Comparison of ENCODE assay signal across 32 cellular contexts in genomic region chr11:8250446-8250845, GRCh38. TPM values are rescaled to one million over a fixed set of nuclear protein-coding genes. Genes with fewer than 3 reads are reported as not detected.
DNase-seq lines count a peak whose midpoint lies in the region; ATAC-seq, FAIRE-seq and TF ChIP-seq lines count a peak whose summit lies in the region.
"Had no signal": no experiment of that assay in that cellular context is flagged by ENCODE, and none has a peak within 500 bp of the region (broad histone marks: within the 10 kb centered on the region; RNA-seq: fewer than 3 reads in every experiment).

No MANE protein-coding gene starts in this region.

- no peak for TF ChIP-seq EP300 in HepG2 (IDR thresholded peaks at IDR 0.05; ENCODE audit: low read depth in 2 of 2, low read length in 2 of 2)
- no peak for TF ChIP-seq EP300 in HepG2 (CRISPR knock-in tag; IDR thresholded peaks at IDR 0.05; ENCODE audit: borderline replicate concordance)

- no peak overlapping the region for H2AFZ ChIP-seq in HepG2 (ENCODE audit: low read length)

- in situ Hi-C loops in HepG2 (cut with HindIII; ENCODE audit: extremely low pct_ligation_motif_present, low pct_unique_long_range_greater_than_20kb): no loop called here

- no peak overlapping the region for H3K4me3 Mint-ChIP-seq in chondrocyte (ENCODE audit: unreplicated experiment)
- H3K4me3 Mint-ChIP-seq: activated CD4-positive, alpha-beta memory T cell treated with anti-CD3 and anti-CD28 coated beads for 36 hours; activated T-helper 1 cell treated with anti-CD3 and anti-CD28 coated beads, Interleukin-12 subunit alpha, Interleukin-12 subunit beta, Interleukin-2, Interleukin-4 antibody, amounts not matched to agents 30 ng/mL and 10 ng/mL and 1 ng/mL, durations not matched to agents 14 hours and 24 hours and 36 hours; brain; nephron progenitor cell had no signal

- H3K27ac Mint-ChIP-seq in chondrocyte (ENCODE audit: unreplicated experiment): no peak overlapping the region
- H3K27ac Mint-ChIP-seq: activated CD4-positive, alpha-beta memory T cell treated with anti-CD3 and anti-CD28 coated beads for 36 hours; activated T-helper 1 cell treated with anti-CD3 and anti-CD28 coated beads, Interleukin-12 subunit alpha, Interleukin-12 subunit beta, Interleukin-2, Interleukin-4 antibody, amounts not matched to agents 30 ng/mL and 10 ng/mL and 1 ng/mL, durations not matched to agents 14 hours and 24 hours and 36 hours; nephron progenitor cell had no signal

- H3K36me3 ChIP-seq in right lobe of liver (no peaks in the 10 kb centered on the region), HepG2 (replicated peaks in 1 of 2; ENCODE audit: control insufficient read depth in 1 of 2, insufficient read depth in 2 of 2, low read length in 2 of 2) (no peaks in the 10 kb centered on the region)
- H3K36me3 ChIP-seq: ovary, stomach, thyroid gland had no signal

- TF ChIP-seq CTCF in right lobe of liver (IDR thresholded peaks at IDR 0.05) (no peak), HepG2 (CRISPR knock-in tag; IDR thresholded peaks at IDR 0.05) (no peak), chondrocyte (IDR thresholded peaks at IDR 0.05) (no peak)

- BruUV-seq in HepG2 (replicated peaks; lab: Mats Ljungman, UMichigan): no TSS peak

- no peak for TF ChIP-seq POLR2A in right lobe of liver (IDR thresholded peaks at IDR 0.05)
- TF ChIP-seq POLR2A in HepG2 (IDR thresholded peaks at IDR 0.05; ENCODE audit: insufficient read depth in 1 of 2, low read depth in 2 of 2, low read length in 2 of 2): no peak

- H3K27me3 Mint-ChIP-seq in chondrocyte (ENCODE audit: low read depth): peaks cover 24% of the 10 kb centered on the region

- H3K4me1 ChIP-seq in right lobe of liver (no peaks in the 10 kb centered on the region), HepG2 (ENCODE audit: insufficient read depth, low read length) (no peaks in the 10 kb centered on the region)
- H3K4me1 ChIP-seq: stomach, thyroid gland had no signal

- no peaks in the 10 kb centered on the region for H4K20me1 ChIP-seq in HepG2 (ENCODE audit: insufficient read depth, low read length)

- no peak overlapping the region for H3K9ac ChIP-seq in HepG2 (ENCODE audit: insufficient read depth, low read depth, low read length)
- H3K9ac ChIP-seq: KMS-11 had no signal

- H3K4me2 ChIP-seq in HepG2 (ENCODE audit: low read depth, low read length): no peak overlapping the region
- H3K4me2 ChIP-seq: KMS-11 had no signal

- no peak for TF ChIP-seq RAD21 in HepG2 (CRISPR knock-in tag; IDR thresholded peaks at IDR 0.05)

- no peaks in the 10 kb centered on the region for H3K4me1 Mint-ChIP-seq in chondrocyte (ENCODE audit: low read depth)
- H3K4me1 Mint-ChIP-seq: nephron progenitor cell had no signal

- H3K9me3 ChIP-seq in right lobe of liver (no peaks in the 10 kb centered on the region), HepG2 (ENCODE audit: low read length) (no peaks in the 10 kb centered on the region)
- H3K9me3 ChIP-seq: ovary, stomach, thyroid gland had no signal

- no peaks in the 10 kb centered on the region for H3K36me3 Mint-ChIP-seq in chondrocyte (ENCODE audit: low read depth)
- H3K36me3 Mint-ChIP-seq: activated CD4-positive, alpha-beta memory T cell treated with anti-CD3 and anti-CD28 coated beads for 36 hours had no signal

- H3K4me3 ChIP-seq in right lobe of liver (no peak overlapping the region), HepG2 (replicated peaks in 1 of 3; ENCODE audit: insufficient read depth in 1 of 3, low read depth in 2 of 3, low read length in 3 of 3) (no peak overlapping the region)
- H3K4me3 ChIP-seq: ovary, stomach, thyroid gland had no signal

- POLR2A ChIA-PET in HepG2 (lab: Yijun Ruan, JAX): no interaction called here

- DNase-seq in right lobe of liver (peak in 2 of 3 donors; percentile 15 to 41), HepG2 (ENCODE audit: low spot score) (no peak), chondrocyte (ENCODE audit: low spot score) (peak; percentile 60), posterior vena cava (ENCODE audit: low spot score) (peak; percentile 60), RPMI8226 (no peak), C1 segment of cervical spinal cord (lab: John Stamatoyannopoulos, UW) (no peak)
- DNase-seq in effector CD4-positive, alpha-beta T cell: no peak
- no peak for DNase-seq in activated CD4-positive, CD25-positive, alpha-beta regulatory T cell treated with anti-CD3 and anti-CD28 coated beads, Interleukin-2, amount 50 U/mL, for 72 hours
- DNase-seq: activated CD4-positive, alpha-beta memory T cell treated with anti-CD3 and anti-CD28 coated beads for 36 hours; activated naive CD4-positive, alpha-beta T cell treated with anti-CD3 and anti-CD28 coated beads, Interleukin-2, amount 50 U/mL, for 16 hours; amniotic stem cell; effector CD8-positive, alpha-beta T cell; HCEC 1CT; hippocampal formation; MM.1S; NCI-H1105 treated with DMSO at 0.1 percent for 48 hours; NCI-H2029 treated with DMSO at 0.1 percent for 48 hours; nephron progenitor cell; retina; stomach; T-helper 2 cell; thyroid gland had no signal

- ATAC-seq in right lobe of liver (no peak), HepG2 (no peak)
- ATAC-seq: activated CD4-positive, CD25-positive, alpha-beta regulatory T cell treated with anti-CD3 and anti-CD28 coated beads, Interleukin-2, amount 50 U/mL, for 24 hours; left colon had no signal

- no peaks in the 10 kb centered on the region for H3K27me3 ChIP-seq in right lobe of liver
- H3K27me3 ChIP-seq in HepG2 (ENCODE audit: control insufficient read depth in 1 of 2, insufficient read depth in 2 of 2, low read length in 2 of 2): peaks cover 5 to 51% of the 10 kb centered on the region in 2 experiments
- H3K27me3 ChIP-seq: ovary, thyroid gland had no signal

- intact Hi-C loops in right lobe of liver (cut with DNase I) (no loop called here), HepG2 (cut with micrococcal nuclease; ENCODE audit: unreplicated experiment) (no loop called here), posterior vena cava (cut with DNase I) (no loop called here)

- H3K79me2 ChIP-seq in HepG2 (ENCODE audit: insufficient read depth, low read length): no peaks in the 10 kb centered on the region

- CTCF ChIA-PET in HepG2 (lab: Yijun Ruan, JAX; ENCODE audit: low intra/inter-chr PET ratio, low total read pairs): no interaction called here

- no peak for FAIRE-seq in HepG2 (lab: Jason Lieb, UNC)
- FAIRE-seq: GM12891 had no signal

- H3K9me3 Mint-ChIP-seq in chondrocyte (ENCODE audit: low read depth): no peaks in the 10 kb centered on the region
- H3K9me3 Mint-ChIP-seq: activated CD4-positive, alpha-beta memory T cell treated with anti-CD3 and anti-CD28 coated beads for 36 hours; activated T-helper 1 cell treated with anti-CD3 and anti-CD28 coated beads, Interleukin-12 subunit alpha, Interleukin-12 subunit beta, Interleukin-2, Interleukin-4 antibody, amounts not matched to agents 30 ng/mL and 10 ng/mL and 1 ng/mL, durations not matched to agents 14 hours and 24 hours and 36 hours; nephron progenitor cell had no signal

- H3K27ac ChIP-seq in right lobe of liver (no peak overlapping the region), HepG2 (ENCODE audit: extremely low read length, insufficient read depth, low read length) (no peak overlapping the region)
- H3K27ac ChIP-seq: epithelial cell of prostate, HL-60, KMS-11, ovary, stomach, thyroid gland had no signal

- WGBS in right lobe of liver (ENCODE audit: insufficient coverage, low coverage, low lambda C conversion rate, missing lambda C conversion rate): 34% methylated on average over 3 of the region's 5 CpGs
- WGBS in HepG2 (ENCODE audit: low lambda C conversion rate): 30% methylated on average over 2 of the region's 5 CpGs

TF ChIP-seq in HepG2, 621 proteins besides CTCF, POLR2A, EP300 and RAD21:
- TF ChIP-seq ZNF563 (CRISPR knock-in tag; IDR thresholded peaks at IDR 0.05) (no peak), FLYWCH1 (CRISPR knock-in tag; IDR thresholded peaks at IDR 0.05) (no peak), ZNF83 (CRISPR knock-in tag; IDR thresholded peaks at IDR 0.05; ENCODE audit: borderline replicate concordance) (no peak)

RNA-seq across cellular contexts. Expression of gene LMO1, which starts 13.2 kb away (rescaled TPM):
- not detected for total RNA-seq in right lobe of liver
- total RNA-seq in HepG2 (2016; rRNA removed; fragmentation: Illumina TruSeq; extraction: Trizol): not detected in 2 replicates
- total RNA-seq in HepG2 (2016; cell fraction: cytosol; rRNA removed; fragmentation: Illumina TruSeq; extraction: Trizol; ENCODE audit: low read depth): not detected in 2 replicates
- not detected in 2 replicates for total RNA-seq in HepG2 (2016; cell fraction: insoluble cytoplasmic fraction; rRNA removed; fragmentation: Illumina TruSeq; extraction: Trizol)
- total RNA-seq in HepG2 (2016; cell fraction: membrane; rRNA removed; fragmentation: Illumina TruSeq; extraction: Trizol): not detected in 2 replicates
- total RNA-seq in HepG2 (2016; cell fraction: nucleus; rRNA removed; fragmentation: Illumina TruSeq; extraction: Trizol): not detected in 2 replicates
- not detected in 2 replicates for polyA plus RNA-seq in HepG2 (2011; rRNA removed)
- polyA plus RNA-seq in HepG2 (2011; cell fraction: cytosol; rRNA removed): not detected in 2 replicates
- not detected in 2 replicates for polyA plus RNA-seq in HepG2 (2011; cell fraction: nucleus; rRNA removed)
- polyA plus RNA-seq in HepG2 (2012): not detected in 2 replicates
- not detected in 2 replicates for polyA plus RNA-seq in HepG2 (2016; cell fraction: cytosol; fragmentation: Illumina TruSeq; extraction: Trizol; ENCODE audit: low read depth)
- not detected in 2 replicates for polyA plus RNA-seq in HepG2 (2016; cell fraction: insoluble cytoplasmic fraction; fragmentation: Illumina TruSeq; extraction: Trizol; ENCODE audit: low read depth)
- polyA plus RNA-seq in HepG2 (2016; cell fraction: membrane; fragmentation: Illumina TruSeq; extraction: Trizol; ENCODE audit: low read depth): not detected in 2 replicates
- polyA plus RNA-seq in HepG2 (2016; cell fraction: nucleus; fragmentation: Illumina TruSeq; extraction: Trizol; ENCODE audit: insufficient read depth, low read depth): not detected in 2 replicates
- 1.9 TPM in 1 of 2 replicates, not detected in the other for polyA minus RNA-seq in HepG2 (2011; rRNA and poly(A)+ RNA removed; ENCODE audit: low replicate concordance)
- polyA minus RNA-seq in HepG2 (2011; cell fraction: cytosol; rRNA and poly(A)+ RNA removed): not detected in 2 replicates
- polyA minus RNA-seq in HepG2 (2011; cell fraction: nucleus; rRNA and poly(A)+ RNA removed): not detected in 2 replicates
- not detected in 3 replicates for total RNA-seq in chondrocyte
- under 1 TPM in 1 of 2 donors, not detected in 1; 0.38 TPM for total RNA-seq in posterior vena cava
- total RNA-seq: activated CD4-positive, alpha-beta memory T cell treated with anti-CD3 and anti-CD28 coated beads for 36 hours; activated T-helper 1 cell treated with anti-CD3 and anti-CD28 coated beads, Interleukin-12 subunit alpha, Interleukin-12 subunit beta, Interleukin-2, Interleukin-4 antibody, amounts not matched to agents 30 ng/mL and 10 ng/mL and 1 ng/mL, durations not matched to agents 14 hours and 24 hours and 36 hours; left colon; stomach had no signal
- polyA plus RNA-seq: BJ had no signal

Comparison
In these comparisons a context has a peak if more than half of its experiments do, and no peak if none do; other contexts are left out.
1. DNase-seq: peak in right lobe of liver (2 of 3), chondrocyte (single experiment) and posterior vena cava (single experiment); none in HepG2 (single experiment), RPMI8226 (single experiment), C1 segment of cervical spinal cord (0 of 14), effector CD4-positive, alpha-beta T cell (single experiment) and activated CD4-positive, CD25-positive, alpha-beta regulatory T cell treated with anti-CD3 and anti-CD28 coated beads, Interleukin-2, amount 50 U/mL, for 72 hours (single experiment).